ENCODE assay signal across 26 cellular contexts in the genomic region with DNA sequence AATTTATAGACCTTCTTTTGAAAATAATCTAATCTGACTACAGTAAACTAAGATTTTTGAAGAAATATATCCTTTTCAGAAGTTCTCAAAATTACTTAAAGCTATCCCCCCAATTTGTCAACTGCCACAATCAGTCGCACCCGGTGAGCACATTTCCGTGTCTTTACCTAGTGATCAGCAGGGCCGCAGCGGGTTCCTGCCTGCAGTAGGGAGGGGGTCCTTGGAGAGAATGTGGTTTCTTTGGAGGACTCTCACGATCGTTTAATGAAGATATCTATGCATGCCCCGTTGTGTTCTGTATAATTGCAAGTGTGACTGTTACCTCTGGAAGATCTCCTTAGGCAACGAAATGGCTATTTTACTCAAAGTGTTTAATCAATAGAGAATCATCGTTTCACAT.
"Had no signal": no experiment of that assay in that cellular context is flagged by ENCODE, and none has a peak within 500 bp of the region (broad histone marks: within the 10 kb centered on the region; RNA-seq: fewer than 3 reads in every experiment).

No MANE protein-coding gene starts in this region.

- H3K9me3 Mint-ChIP-seq: IgD-negative memory B cell had no signal

- H3K36me3 Mint-ChIP-seq: IgD-negative memory B cell had no signal

- H3K9me3 ChIP-seq: SJCRH30 had no signal

- H3K4me3 Mint-ChIP-seq: IgD-negative memory B cell had no signal

- H3K4me1 ChIP-seq: SJCRH30 had no signal

- H3K4me1 Mint-ChIP-seq: IgD-negative memory B cell had no signal

- H3K4me3 ChIP-seq: K562, SJCRH30 had no signal

- H3K27ac Mint-ChIP-seq: IgD-negative memory B cell had no signal

- DNase-seq: Kasumi-1, MV-4-11, NCI-H1048, NCI-H1105, NCI-H1417, NCI-H1436 treated with DMSO at 0.1 percent for 48 hours, NCI-H187, NCI-H2029, NCI-H2081 treated with DMSO at 0.1 percent for 48 hours, NCI-H2171, NCI-H226, NCI-H446, NCI-H510A, NCI-H524 treated with DMSO at 0.1 percent for 48 hours, NCI-H69, NCI-H774, PC-3, SHP77 treated with DMSO at 0.1 percent for 48 hours, SJCRH30 had no signal

- H3K36me3 ChIP-seq: SJCRH30 had no signal

- H3K4me2 ChIP-seq: KMS-11 had no signal

- H3K27me3 ChIP-seq: SJCRH30 had no signal

- H3K27ac ChIP-seq: HL-60, KMS-11, SJCRH30 had no signal

- ATAC-seq: K562, Panc1, PC-3, Right ventricle myocardium inferior, SK-N-SH treated with all-trans-retinoic acid at 6 μM for 48 hours had no signal

- H3K9ac ChIP-seq: KMS-11 had no signal
